Comparison of ENCODE assay signal across 1 cellular context in genomic region chr11:65355013-65355775, GRCh38.
TF ChIP-seq lines count a peak whose summit lies in the region.

No MANE protein-coding gene starts in this region.

TF ChIP-seq in HEK293, 187 proteins besides CTCF, POLR2A, EP300 and RAD21 (continued from another document and continues in another):
- TF ChIP-seq ZNF518A (tag by site-specific recombination; conservative IDR thresholded peaks at IDR 0.05; ENCODE audit: low read depth) (no peak), KLF1 (tag by site-specific recombination; IDR thresholded peaks at IDR 0.05) (peak; percentile 88), ZNF701 (tag by site-specific recombination; IDR thresholded peaks at IDR 0.05) (no peak), ZFP69B (tag by site-specific recombination; IDR thresholded peaks at IDR 0.05) (no peak), ZNF529 (tag by site-specific recombination; IDR thresholded peaks at IDR 0.05; ENCODE audit: insufficient replicate concordance) (no peak), ZNF398 (tag by site-specific recombination; IDR thresholded peaks at IDR 0.05) (peak; percentile 48), KLF9 (tag by site-specific recombination; IDR thresholded peaks at IDR 0.05; ENCODE audit: low read depth) (peak; percentile 57; the same call in 1 of the 2 replicates), ZNF157 (tag by site-specific recombination; IDR thresholded peaks at IDR 0.05) (no peak), FEZF1 (tag by site-specific recombination; IDR thresholded peaks at IDR 0.05) (no peak), OVOL3 (tag by site-specific recombination; IDR thresholded peaks at IDR 0.05) (no peak), ZNF239 (tag by site-specific recombination; IDR thresholded peaks at IDR 0.05) (no peak), ZNF654 (tag by site-specific recombination; IDR thresholded peaks at IDR 0.05; ENCODE audit: low read depth) (no peak), ZNF433 (tag by site-specific recombination; IDR thresholded peaks at IDR 0.05; ENCODE audit: low read depth) (no peak), ZEB2 (tag by site-specific recombination; IDR thresholded peaks at IDR 0.05) (no peak), ZNF174 (tag by site-specific recombination; IDR thresholded peaks at IDR 0.05) (no peak), ZNF23 (tag by site-specific recombination; IDR thresholded peaks at IDR 0.05; ENCODE audit: borderline replicate concordance) (no peak), ZNF132 (tag by site-specific recombination; IDR thresholded peaks at IDR 0.05; ENCODE audit: borderline replicate concordance) (no peak), ZNF16 (tag by site-specific recombination; IDR thresholded peaks at IDR 0.05; ENCODE audit: low read depth) (no peak), ZNF549 (tag by site-specific recombination; IDR thresholded peaks at IDR 0.05) (no peak), ZSCAN16 (tag by site-specific recombination; IDR thresholded peaks at IDR 0.05) (no peak), ZNF548 (tag by site-specific recombination; IDR thresholded peaks at IDR 0.05) (no peak), ZNF776 (tag by site-specific recombination; IDR thresholded peaks at IDR 0.05; ENCODE audit: borderline replicate concordance) (no peak), GLIS2 (tag by site-specific recombination; IDR thresholded peaks at IDR 0.05) (peak; percentile 66; the same call in 1 of the 2 replicates), AEBP2 (tag by site-specific recombination; IDR thresholded peaks at IDR 0.05; ENCODE audit: borderline replicate concordance) (no peak), INSM2 (tag by site-specific recombination; IDR thresholded peaks at IDR 0.05) (no peak), ZBTB44 (tag by site-specific recombination; IDR thresholded peaks at IDR 0.05) (no peak), ZNF785 (tag by site-specific recombination; IDR thresholded peaks at IDR 0.05) (no peak), ZNF155 (tag by site-specific recombination; IDR thresholded peaks at IDR 0.05) (no peak), ZNF302 (tag by site-specific recombination; IDR thresholded peaks at IDR 0.05; ENCODE audit: low read depth) (no peak)
- TF ChIP-seq, protein P1, sequence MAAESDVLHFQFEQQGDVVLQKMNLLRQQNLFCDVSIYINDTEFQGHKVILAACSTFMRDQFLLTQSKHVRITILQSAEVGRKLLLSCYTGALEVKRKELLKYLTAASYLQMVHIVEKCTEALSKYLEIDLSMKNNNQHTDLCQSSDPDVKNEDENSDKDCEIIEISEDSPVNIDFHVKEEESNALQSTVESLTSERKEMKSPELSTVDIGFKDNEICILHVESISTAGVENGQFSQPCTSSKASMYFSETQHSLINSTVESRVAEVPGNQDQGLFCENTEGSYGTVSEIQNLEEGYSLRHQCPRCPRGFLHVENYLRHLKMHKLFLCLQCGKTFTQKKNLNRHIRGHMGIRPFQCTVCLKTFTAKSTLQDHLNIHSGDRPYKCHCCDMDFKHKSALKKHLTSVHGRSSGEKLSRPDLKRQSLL (tag by site-specific recombination; IDR thresholded peaks at IDR 0.05): no peak
- TF ChIP-seq, protein P2, sequence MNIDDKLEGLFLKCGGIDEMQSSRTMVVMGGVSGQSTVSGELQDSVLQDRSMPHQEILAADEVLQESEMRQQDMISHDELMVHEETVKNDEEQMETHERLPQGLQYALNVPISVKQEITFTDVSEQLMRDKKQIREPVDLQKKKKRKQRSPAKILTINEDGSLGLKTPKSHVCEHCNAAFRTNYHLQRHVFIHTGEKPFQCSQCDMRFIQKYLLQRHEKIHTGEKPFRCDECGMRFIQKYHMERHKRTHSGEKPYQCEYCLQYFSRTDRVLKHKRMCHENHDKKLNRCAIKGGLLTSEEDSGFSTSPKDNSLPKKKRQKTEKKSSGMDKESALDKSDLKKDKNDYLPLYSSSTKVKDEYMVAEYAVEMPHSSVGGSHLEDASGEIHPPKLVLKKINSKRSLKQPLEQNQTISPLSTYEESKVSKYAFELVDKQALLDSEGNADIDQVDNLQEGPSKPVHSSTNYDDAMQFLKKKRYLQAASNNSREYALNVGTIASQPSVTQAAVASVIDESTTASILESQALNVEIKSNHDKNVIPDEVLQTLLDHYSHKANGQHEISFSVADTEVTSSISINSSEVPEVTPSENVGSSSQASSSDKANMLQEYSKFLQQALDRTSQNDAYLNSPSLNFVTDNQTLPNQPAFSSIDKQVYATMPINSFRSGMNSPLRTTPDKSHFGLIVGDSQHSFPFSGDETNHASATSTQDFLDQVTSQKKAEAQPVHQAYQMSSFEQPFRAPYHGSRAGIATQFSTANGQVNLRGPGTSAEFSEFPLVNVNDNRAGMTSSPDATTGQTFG (tag by site-specific recombination; IDR thresholded peaks at IDR 0.05; ENCODE audit: borderline replicate concordance): no peak
- TF ChIP-seq, protein P3, sequence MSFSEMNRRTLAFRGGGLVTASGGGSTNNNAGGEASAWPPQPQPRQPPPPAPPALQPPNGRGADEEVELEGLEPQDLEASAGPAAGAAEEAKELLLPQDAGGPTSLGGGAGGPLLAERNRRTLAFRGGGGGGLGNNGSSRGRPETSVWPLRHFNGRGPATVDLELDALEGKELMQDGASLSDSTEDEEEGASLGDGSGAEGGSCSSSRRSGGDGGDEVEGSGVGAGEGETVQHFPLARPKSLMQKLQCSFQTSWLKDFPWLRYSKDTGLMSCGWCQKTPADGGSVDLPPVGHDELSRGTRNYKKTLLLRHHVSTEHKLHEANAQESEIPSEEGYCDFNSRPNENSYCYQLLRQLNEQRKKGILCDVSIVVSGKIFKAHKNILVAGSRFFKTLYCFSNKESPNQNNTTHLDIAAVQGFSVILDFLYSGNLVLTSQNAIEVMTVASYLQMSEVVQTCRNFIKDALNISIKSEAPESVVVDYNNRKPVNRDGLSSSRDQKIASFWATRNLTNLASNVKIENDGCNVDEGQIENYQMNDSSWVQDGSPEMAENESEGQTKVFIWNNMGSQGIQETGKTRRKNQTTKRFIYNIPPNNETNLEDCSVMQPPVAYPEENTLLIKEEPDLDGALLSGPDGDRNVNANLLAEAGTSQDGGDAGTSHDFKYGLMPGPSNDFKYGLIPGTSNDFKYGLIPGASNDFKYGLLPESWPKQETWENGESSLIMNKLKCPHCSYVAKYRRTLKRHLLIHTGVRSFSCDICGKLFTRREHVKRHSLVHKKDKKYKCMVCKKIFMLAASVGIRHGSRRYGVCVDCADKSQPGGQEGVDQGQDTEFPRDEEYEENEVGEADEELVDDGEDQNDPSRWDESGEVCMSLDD (tag by site-specific recombination; IDR thresholded peaks at IDR 0.05): no peak
- TF ChIP-seq, protein P4, sequence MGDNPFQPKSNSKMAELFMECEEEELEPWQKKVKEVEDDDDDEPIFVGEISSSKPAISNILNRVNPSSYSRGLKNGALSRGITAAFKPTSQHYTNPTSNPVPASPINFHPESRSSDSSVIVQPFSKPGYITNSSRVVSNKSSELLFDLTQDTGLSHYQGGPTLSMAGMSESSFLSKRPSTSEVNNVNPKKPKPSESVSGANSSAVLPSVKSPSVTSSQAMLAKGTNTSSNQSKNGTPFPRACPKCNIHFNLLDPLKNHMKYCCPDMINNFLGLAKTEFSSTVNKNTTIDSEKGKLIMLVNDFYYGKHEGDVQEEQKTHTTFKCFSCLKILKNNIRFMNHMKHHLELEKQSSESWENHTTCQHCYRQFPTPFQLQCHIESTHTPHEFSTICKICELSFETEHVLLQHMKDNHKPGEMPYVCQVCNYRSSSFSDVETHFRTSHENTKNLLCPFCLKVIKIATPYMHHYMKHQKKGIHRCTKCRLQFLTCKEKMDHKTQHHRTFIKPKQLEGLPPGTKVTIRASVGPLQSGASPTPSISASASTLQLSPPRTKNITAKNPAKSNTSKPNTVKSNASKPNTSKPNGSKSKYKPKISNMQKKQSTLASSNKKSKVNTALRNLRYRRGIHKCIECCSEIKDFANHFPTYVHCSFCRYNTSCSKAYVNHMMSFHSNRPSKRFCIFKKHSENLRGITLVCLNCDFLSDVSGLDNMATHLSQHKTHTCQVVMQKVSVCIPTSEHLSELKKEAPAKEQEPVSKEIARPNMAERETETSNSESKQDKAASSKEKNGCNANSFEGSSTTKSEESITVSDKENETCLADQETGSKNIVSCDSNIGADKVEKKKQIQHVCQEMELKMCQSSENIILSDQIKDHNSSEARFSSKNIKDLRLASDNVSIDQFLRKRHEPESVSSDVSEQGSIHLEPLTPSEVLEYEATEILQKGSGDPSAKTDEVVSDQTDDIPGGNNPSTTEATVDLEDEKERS (tag by site-specific recombination; IDR thresholded peaks at IDR 0.05): no peak
- TF ChIP-seq, protein P5, sequence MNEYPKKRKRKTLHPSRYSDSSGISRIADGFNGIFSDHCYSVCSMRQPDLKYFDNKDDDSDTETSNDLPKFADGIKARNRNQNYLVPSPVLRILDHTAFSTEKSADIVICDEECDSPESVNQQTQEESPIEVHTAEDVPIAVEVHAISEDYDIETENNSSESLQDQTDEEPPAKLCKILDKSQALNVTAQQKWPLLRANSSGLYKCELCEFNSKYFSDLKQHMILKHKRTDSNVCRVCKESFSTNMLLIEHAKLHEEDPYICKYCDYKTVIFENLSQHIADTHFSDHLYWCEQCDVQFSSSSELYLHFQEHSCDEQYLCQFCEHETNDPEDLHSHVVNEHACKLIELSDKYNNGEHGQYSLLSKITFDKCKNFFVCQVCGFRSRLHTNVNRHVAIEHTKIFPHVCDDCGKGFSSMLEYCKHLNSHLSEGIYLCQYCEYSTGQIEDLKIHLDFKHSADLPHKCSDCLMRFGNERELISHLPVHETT (tag by site-specific recombination; IDR thresholded peaks at IDR 0.05): no peak
